7 cellular contexts compared by ENCODE assay signal in genomic region chr2:112481050-112481527, GRCh38. TPM values are rescaled to one million over a fixed set of nuclear protein-coding genes. Genes with fewer than 3 reads are reported as not detected.
A peak's percentile ranks its signal among the peaks of the same experiment; 100 is the strongest.
DNase-seq lines count a peak whose midpoint lies in the region; ATAC-seq and TF ChIP-seq lines count a peak whose summit lies in the region.

No MANE protein-coding gene starts in this region.

- in situ Hi-C loops in astrocyte of the spinal cord (cut with HindIII; ENCODE audit: low sequenced_read_pairs), result no loop called here

- H3K4me3 ChIP-seq in astrocyte of the spinal cord (ENCODE audit: low read depth, low read length), result peak overlapping the region; percentile 67
- H3K4me3 ChIP-seq in sigmoid colon, result peak overlapping the region; percentile 60 to 77 (median 72)

- peak overlapping the region; percentile 84 to 94 (median 88) for H3K27ac ChIP-seq in sigmoid colon

- TF ChIP-seq POLR2A in sigmoid colon (IDR thresholded peaks at IDR 0.05), result no peak

- intact Hi-C loops in sigmoid colon (cut with DNase I), result loop anchor here (5.0 kb wide), 1 partner anchor 424 kb away; the partner anchor contains the start of gene TMEM87B

- H3K36me3 ChIP-seq in sigmoid colon, result no peaks in the 10 kb centered on the region

- H3K27me3 ChIP-seq in sigmoid colon, result no peaks in the 10 kb centered on the region

- peak; percentile 67 for ATAC-seq in GM18498 (IDR thresholded peaks at IDR 0.05; ENCODE audit: unreplicated experiment)
- peak; percentile 72 for ATAC-seq in HG02884 (IDR thresholded peaks at IDR 0.05; ENCODE audit: unreplicated experiment)

- H3K9me3 ChIP-seq in sigmoid colon, result no peaks in the 10 kb centered on the region

- DNase-seq in NCI-H2029 (lab: John Stamatoyannopoulos, UW), result peak; percentile 67
- peak; percentile 67 for DNase-seq in T1000 (lab: John Stamatoyannopoulos, UW)
- DNase-seq in astrocyte of the spinal cord (ENCODE audit: low read depth, low spot score), result peak; percentile 85
- DNase-seq in iPS DF 19.7 (ENCODE audit: low read depth, low spot score), result peak; percentile 50
- DNase-seq in sigmoid colon, result peak; percentile 88

- TF ChIP-seq CTCF in astrocyte of the spinal cord (IDR thresholded peaks at IDR 0.05; ENCODE audit: low read depth, low read length), result peak; percentile 91
- TF ChIP-seq CTCF in sigmoid colon (IDR thresholded peaks at IDR 0.05), result peak; percentile 53 to 87 (median 65)

- H3K4me1 ChIP-seq in sigmoid colon, result peaks cover 0 to 30% (median 22%) of the 10 kb centered on the region in 4 donors

- no peak for TF ChIP-seq EP300 in sigmoid colon (IDR thresholded peaks at IDR 0.05)

- WGBS in sigmoid colon, 2 donors, result 0 to 1% methylated on average over 19 of the region's 19 CpGs

RNA-seq across cellular contexts. Expression of gene TTL, which starts 0.9 kb away (rescaled TPM):
- 10 to 100 TPM; 16.5 to 29.6 (median 23.6) TPM for total RNA-seq in sigmoid colon
- polyA plus RNA-seq in sigmoid colon, result 1 to 10 TPM; 3.6 to 9.7 (median 8.6) TPM

RNA-seq across cellular contexts. Expression of gene RGPD8, which starts 47.6 kb away (rescaled TPM):
- total RNA-seq in sigmoid colon, result 10 to 100 TPM; 16.1 to 34.1 (median 21.7) TPM
- polyA plus RNA-seq in sigmoid colon, result 1 to 10 TPM in 1 of 3 donors, under 1 TPM in 2; 0.23 to 2.1 (median 0.60) TPM

Comparison
In these comparisons a context has a peak if more than half of its experiments do, and no peak if none do; other contexts are left out.
1. Peak in every context shown above with its lines: DNase-seq, ATAC-seq, H3K4me3 ChIP-seq and H3K27ac ChIP-seq.